10 cellular contexts compared by ENCODE assay signal in the genomic region with DNA sequence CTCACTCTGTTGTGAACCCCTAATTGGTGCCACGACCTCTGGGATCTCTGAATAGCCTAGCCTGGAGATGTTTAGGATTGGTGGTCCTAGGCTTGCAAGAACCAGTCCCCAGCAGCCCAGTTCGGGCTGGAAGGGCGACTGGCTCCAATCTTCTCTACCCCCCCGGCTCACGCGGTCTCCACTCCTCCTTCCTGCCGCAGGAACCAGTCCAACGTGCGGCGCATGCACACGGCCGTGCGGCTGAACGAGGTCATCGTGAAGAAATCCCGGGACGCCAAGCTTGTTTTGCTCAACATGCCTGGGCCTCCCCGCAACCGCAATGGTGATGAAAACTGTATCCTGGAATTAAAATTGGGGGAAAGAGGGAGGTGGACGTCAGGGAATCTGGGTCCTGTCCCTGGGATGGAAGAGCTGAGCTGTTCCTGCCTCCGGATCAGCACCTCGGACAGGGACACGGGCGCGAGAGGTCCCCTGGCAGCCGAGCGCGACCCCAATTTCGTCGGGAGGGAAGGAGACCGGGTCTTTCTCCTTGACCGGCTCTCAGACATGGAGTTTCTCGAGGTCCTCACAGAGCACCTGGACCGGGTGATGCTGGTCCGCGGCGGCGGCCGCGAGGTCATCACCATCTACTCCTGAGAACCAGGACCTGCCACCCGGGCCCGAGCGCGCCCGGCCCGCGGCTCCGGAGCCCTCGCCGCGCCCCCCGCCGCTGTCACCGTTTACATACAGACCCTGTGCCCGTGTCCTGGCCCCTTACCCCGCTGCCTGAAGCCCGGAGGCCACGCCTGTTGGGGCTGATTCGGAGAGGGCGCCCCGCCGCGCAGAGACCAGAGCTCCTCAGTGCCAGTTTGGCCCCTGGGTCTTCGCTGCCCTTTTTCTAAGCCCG. TPM values are rescaled to one million over a fixed set of nuclear protein-coding genes. Genes with fewer than 3 reads are reported as not detected.
A peak's percentile ranks its signal among the peaks of the same experiment; 100 is the strongest.
DNase-seq lines count a peak whose midpoint lies in the region; ATAC-seq and TF ChIP-seq lines count a peak whose summit lies in the region.
"Had no signal": no experiment of that assay in that cellular context is flagged by ENCODE, and none has a peak within 500 bp of the region (broad histone marks: within the 10 kb centered on the region; RNA-seq: fewer than 3 reads in every experiment).

No MANE protein-coding gene starts in this region.

- no peak for TF ChIP-seq POLR2A in IMR-90 (IDR thresholded peaks at IDR 0.05; ENCODE audit: low read depth, low read length)

- H3K27ac ChIP-seq in IMR-90 (ENCODE audit: insufficient read depth, low read length) (no peak overlapping the region), lower lobe of right lung (no peak overlapping the region)

- H3K9me3 ChIP-seq in IMR-90 (ENCODE audit: control insufficient read depth, insufficient read depth, low read length) (no peaks in the 10 kb centered on the region), lower lobe of right lung (no peaks in the 10 kb centered on the region)

- no peak overlapping the region for H3K18ac ChIP-seq in IMR-90 (ENCODE audit: low read depth, low read length)

- H2BK120ac ChIP-seq in IMR-90 (ENCODE audit: low read depth, low read length) = no peak overlapping the region

- peaks cover 22% of the 10 kb centered on the region for H3K36me3 Mint-ChIP-seq in activated T-helper 1 cell treated with anti-CD3 and anti-CD28 coated beads, Interleukin-12 subunit alpha, Interleukin-12 subunit beta, Interleukin-2, Interleukin-4 antibody, amounts not matched to agents 30 ng/mL and 10 ng/mL and 1 ng/mL, durations not matched to agents 14 hours and 24 hours and 36 hours (ENCODE audit: low read depth)

- no peaks in the 10 kb centered on the region; the same call in 1 of the 2 replicates for H3K4me1 ChIP-seq in IMR-90 (ENCODE audit: control insufficient read depth, insufficient read depth, low read length)
- peaks cover 49% of the 10 kb centered on the region for H3K4me1 ChIP-seq in lower lobe of right lung

- H3K4ac ChIP-seq in IMR-90 (ENCODE audit: low read depth, low read length) = no peak overlapping the region

- H3K4me3 ChIP-seq in IMR-90 (ENCODE audit: insufficient read depth, low read depth, low read length) (no peak overlapping the region), lower lobe of right lung (peak overlapping the region; percentile 40)

- no peak for TF ChIP-seq RAD21 in IMR-90 (IDR thresholded peaks at IDR 0.05; ENCODE audit: low read length)

- ATAC-seq in IMR-90 (ENCODE audit: low read depth) = peak; percentile 57
- ATAC-seq in lower lobe of right lung = peak in 1 of 2 donors; percentile 9
- ATAC-seq in HG02571 (IDR thresholded peaks at IDR 0.05; ENCODE audit: unreplicated experiment) = no peak

- H3K14ac ChIP-seq in IMR-90 (replicated peaks; ENCODE audit: low read depth, low read length) = no peak overlapping the region

- peaks cover 0 to 4% of the 10 kb centered on the region in 2 experiments; a peak in 1 of 4 replicates for H3K79me1 ChIP-seq in IMR-90 (ENCODE audit: low read depth in 1 of 2, low read length in 2 of 2)

- H3K36me3 ChIP-seq in IMR-90 (ENCODE audit: control insufficient read depth, insufficient read depth, low read length) (peaks cover 12% of the 10 kb centered on the region; the same call in 1 of the 2 replicates), lower lobe of right lung (peaks cover 23% of the 10 kb centered on the region)

- CTCF ChIA-PET in IMR-90 (lab: Yijun Ruan, JAX) = interaction anchor here (0.6 to 2.1 kb wide), 6 partner anchors 11 to 70 kb away, joined by 4 to 10 read pairs (median 5); no protein-coding TSS in a partner anchor

- H3K4me2 ChIP-seq in IMR-90 (ENCODE audit: low read depth, low read length) = peak overlapping the region; percentile 66; the same call in 1 of the 2 replicates

- intact Hi-C loops in IMR-90 (cut with micrococcal nuclease) (loop anchor here (1.0 to 5.0 kb wide), 2 partner anchors 16 to 35 kb away; no protein-coding TSS in a partner anchor), lower lobe of right lung (cut with DNase I) (no loop called here)
- intact Hi-C loops in activated T-helper 1 cell treated with anti-CD3 and anti-CD28 coated beads, Interleukin-12 subunit alpha, Interleukin-12 subunit beta, Interleukin-2, Interleukin-4 antibody, amounts not matched to agents 30 ng/mL and 10 ng/mL and 1 ng/mL, durations not matched to agents 14 hours and 24 hours and 36 hours (cut with micrococcal nuclease) = no loop called here

- 23% methylated on average over 28 of the region's 65 CpGs; no CpG with 5 or more reads in 1 of the 2 experiments for WGBS in IMR-90 (ENCODE audit: extremely low coverage in 2 of 2, insufficient read length in 1 of 2), 2 experiments

- H3K9ac ChIP-seq in IMR-90 (ENCODE audit: low read depth, low read length) = no peak overlapping the region

- H3K27me3 ChIP-seq in IMR-90 (ENCODE audit: control insufficient read depth, insufficient read depth, low read length) (peaks cover 8% of the 10 kb centered on the region; the same call in 1 of the 2 replicates), lower lobe of right lung (ENCODE audit: low read depth) (peaks cover 31% of the 10 kb centered on the region)

- H4K8ac ChIP-seq in IMR-90 (ENCODE audit: low read depth in 2 of 2, low read length in 2 of 2) = no peak overlapping the region

- no peak overlapping the region for H2BK20ac ChIP-seq in IMR-90 (ENCODE audit: low read depth, low read length)

- peak overlapping the region; percentile 41 for H2AFZ ChIP-seq in IMR-90 (replicated peaks; ENCODE audit: low read length, poor library complexity)

- no peak overlapping the region for H3K4me3 Mint-ChIP-seq in activated T-helper 1 cell treated with anti-CD3 and anti-CD28 coated beads, Interleukin-12 subunit alpha, Interleukin-12 subunit beta, Interleukin-2, Interleukin-4 antibody, amounts not matched to agents 30 ng/mL and 10 ng/mL and 1 ng/mL, durations not matched to agents 14 hours and 24 hours and 36 hours

- H4K20me1 ChIP-seq in IMR-90 (ENCODE audit: insufficient read depth, low read length) = peaks cover 31% of the 10 kb centered on the region

- H2BK15ac ChIP-seq in IMR-90 (ENCODE audit: low read depth, low read length) = no peak overlapping the region

- H3K9me3 Mint-ChIP-seq in activated T-helper 1 cell treated with anti-CD3 and anti-CD28 coated beads, Interleukin-12 subunit alpha, Interleukin-12 subunit beta, Interleukin-2, Interleukin-4 antibody, amounts not matched to agents 30 ng/mL and 10 ng/mL and 1 ng/mL, durations not matched to agents 14 hours and 24 hours and 36 hours = no peaks in the 10 kb centered on the region

- H3K27me3 Mint-ChIP-seq in activated T-helper 1 cell treated with anti-CD3 and anti-CD28 coated beads, Interleukin-12 subunit alpha, Interleukin-12 subunit beta, Interleukin-2, Interleukin-4 antibody, amounts not matched to agents 30 ng/mL and 10 ng/mL and 1 ng/mL, durations not matched to agents 14 hours and 24 hours and 36 hours (ENCODE audit: insufficient read depth) = peaks cover 36% of the 10 kb centered on the region

- dilution Hi-C loops in IMR-90 (cut with HindIII; ENCODE audit: low sequenced_read_pairs, unreplicated experiment) = no loop called here

- H4K5ac ChIP-seq in IMR-90 (ENCODE audit: low read depth, low read length) = no peak overlapping the region

- H2BK5ac ChIP-seq in IMR-90 (ENCODE audit: low read depth, low read length, poor library complexity, severe bottlenecking) = no peak overlapping the region

- BruUV-seq in IMR-90 (replicated peaks; lab: Mats Ljungman, UMichigan) = no TSS peak

- in situ Hi-C loops in IMR-90 (cut with MboI; ENCODE audit: low sequenced_read_pairs) = no loop called here

- H3K23ac ChIP-seq in IMR-90 (ENCODE audit: low read depth, low read length) = no peak overlapping the region

- H3K4me1 Mint-ChIP-seq in activated T-helper 1 cell treated with anti-CD3 and anti-CD28 coated beads, Interleukin-12 subunit alpha, Interleukin-12 subunit beta, Interleukin-2, Interleukin-4 antibody, amounts not matched to agents 30 ng/mL and 10 ng/mL and 1 ng/mL, durations not matched to agents 14 hours and 24 hours and 36 hours (ENCODE audit: low read depth) = peaks cover 37% of the 10 kb centered on the region

- H2AK9ac ChIP-seq in IMR-90 (replicated peaks; ENCODE audit: low read depth, low read length, poor library complexity) = no peak overlapping the region

- DNase-seq in AG20443 (ENCODE audit: low spot score) (peak; percentile 80), IMR-90 (peak; percentile 42), dermis microvascular lymphatic vessel endothelial cell (ENCODE audit: low read depth in 2 of 2) (peak; percentile 20 to 54), lower lobe of right lung (peak; percentile 54), cerebellar nuclear complex (lab: John Stamatoyannopoulos, UW) (no peak), 8988T (no peak)
- DNase-seq in activated T-helper 1 cell treated with anti-CD3 and anti-CD28 coated beads, Interleukin-12 subunit alpha, Interleukin-12 subunit beta, Interleukin-2, Interleukin-4 antibody, amounts not matched to agents 30 ng/mL and 10 ng/mL and 1 ng/mL, durations not matched to agents 14 hours and 24 hours and 36 hours (ENCODE audit: low spot score) = no peak

- POLR2A ChIA-PET in IMR-90 (lab: Charles Lee; ENCODE audit: unreplicated experiment) = interaction anchor here (0.6 kb wide), 1 partner anchor 736 kb away, joined by 4 read pairs; no protein-coding TSS in a partner anchor

- no peak overlapping the region for H4K91ac ChIP-seq in IMR-90 (ENCODE audit: insufficient read depth, low read depth, low read length)

- H2AK5ac ChIP-seq in IMR-90 (ENCODE audit: low read depth, low read length) = no peak overlapping the region

- no peaks in the 10 kb centered on the region; the same call in 1 of the 2 replicates for H3K9me1 ChIP-seq in IMR-90 (ENCODE audit: insufficient read depth, low read length)

- H3K27ac Mint-ChIP-seq in activated T-helper 1 cell treated with anti-CD3 and anti-CD28 coated beads, Interleukin-12 subunit alpha, Interleukin-12 subunit beta, Interleukin-2, Interleukin-4 antibody, amounts not matched to agents 30 ng/mL and 10 ng/mL and 1 ng/mL, durations not matched to agents 14 hours and 24 hours and 36 hours = no peak overlapping the region

- TF ChIP-seq CTCF in IMR-90 (conservative IDR thresholded peaks at IDR 0.05; ENCODE audit: low read depth, low read length) (no peak), lower lobe of right lung (IDR thresholded peaks at IDR 0.05) (no peak)

- no peak overlapping the region for H3K56ac ChIP-seq in IMR-90 (ENCODE audit: extremely low read depth, insufficient read depth, low read length)

RNA-seq across cellular contexts. Expression of a gene that starts 28.2 kb away (rescaled TPM):
- total RNA-seq in IMR-90 (2012; rRNA removed) = not detected in 2 replicates
- 2.2 and 3.4 TPM in 2 replicates for polyA plus RNA-seq in IMR-90 (2012; rRNA removed)
- polyA plus RNA-seq in IMR-90 (2012; cell fraction: cytosol; rRNA removed) = 11.3 and 18.7 TPM in 2 replicates
- 0.50 and 1.8 TPM in 2 replicates for polyA plus RNA-seq in IMR-90 (2012; cell fraction: nucleus; rRNA removed; ENCODE audit: low replicate concordance)
- total RNA-seq in dermis microvascular lymphatic vessel endothelial cell = 0.13 and 0.51 TPM in 2 replicates
- 1.2 TPM for total RNA-seq in lower lobe of right lung
- 0.42 TPM in 1 of 2 replicates, not detected in the other for total RNA-seq in activated T-helper 1 cell treated with anti-CD3 and anti-CD28 coated beads, Interleukin-12 subunit alpha, Interleukin-12 subunit beta, Interleukin-2, Interleukin-4 antibody, amounts not matched to agents 30 ng/mL and 10 ng/mL and 1 ng/mL, durations not matched to agents 14 hours and 24 hours and 36 hours
- polyA plus RNA-seq: keratinocyte had no signal

RNA-seq across cellular contexts. Expression of a gene that starts 32.5 kb away (rescaled TPM):
- total RNA-seq in IMR-90 (2012; rRNA removed) = 20.6 and 22.5 TPM in 2 replicates
- polyA plus RNA-seq in IMR-90 (2012; rRNA removed) = 17.0 and 17.4 TPM in 2 replicates
- 9.2 and 9.5 TPM in 2 replicates for polyA plus RNA-seq in IMR-90 (2012; cell fraction: cytosol; rRNA removed)
- polyA plus RNA-seq in IMR-90 (2012; cell fraction: nucleus; rRNA removed; ENCODE audit: low replicate concordance) = 20.7 and 35.7 TPM in 2 replicates
- total RNA-seq in dermis microvascular lymphatic vessel endothelial cell = 9.0 and 10.4 TPM in 2 replicates
- 29.4 TPM for total RNA-seq in lower lobe of right lung
- total RNA-seq in activated T-helper 1 cell treated with anti-CD3 and anti-CD28 coated beads, Interleukin-12 subunit alpha, Interleukin-12 subunit beta, Interleukin-2, Interleukin-4 antibody, amounts not matched to agents 30 ng/mL and 10 ng/mL and 1 ng/mL, durations not matched to agents 14 hours and 24 hours and 36 hours = 30.4 and 32.9 TPM in 2 replicates

RNA-seq across cellular contexts. Expression of a gene that starts 48.5 kb away (rescaled TPM):
- total RNA-seq in IMR-90 (2012; rRNA removed) (under 0.01 TPM in 2 replicates), dermis microvascular lymphatic vessel endothelial cell (0.13 TPM in 1 of 2 replicates, not detected in the other), lower lobe of right lung (9.4 TPM)
- 0.16 and 0.17 TPM in 2 replicates for polyA plus RNA-seq in IMR-90 (2012; rRNA removed)
- polyA plus RNA-seq in IMR-90 (2012; cell fraction: cytosol; rRNA removed) = 0.23 and 0.45 TPM in 2 replicates
- polyA plus RNA-seq in IMR-90 (2012; cell fraction: nucleus; rRNA removed; ENCODE audit: low replicate concordance) = 0.22 and 0.25 TPM in 2 replicates
- total RNA-seq in activated T-helper 1 cell treated with anti-CD3 and anti-CD28 coated beads, Interleukin-12 subunit alpha, Interleukin-12 subunit beta, Interleukin-2, Interleukin-4 antibody, amounts not matched to agents 30 ng/mL and 10 ng/mL and 1 ng/mL, durations not matched to agents 14 hours and 24 hours and 36 hours = 0.08 TPM in 1 of 2 replicates, not detected in the other
- total RNA-seq: H4 had no signal

Comparison
In these comparisons a context has a peak if more than half of its experiments do, and no peak if none do; other contexts are left out.
1. DNase-seq: peak in AG20443 (single experiment), IMR-90 (single experiment), dermis microvascular lymphatic vessel endothelial cell (2 of 2) and lower lobe of right lung (single experiment); none in activated T-helper 1 cell treated with anti-CD3 and anti-CD28 coated beads, Interleukin-12 subunit alpha, Interleukin-12 subunit beta, Interleukin-2, Interleukin-4 antibody, amounts not matched to agents 30 ng/mL and 10 ng/mL and 1 ng/mL, durations not matched to agents 14 hours and 24 hours and 36 hours (single experiment), cerebellar nuclear complex (0 of 2) and 8988T (single experiment).